Comparison of ENCODE assay signal across 15 cellular contexts in genomic region chr1:35777109-35777508, GRCh38. TPM values are rescaled to one million over a fixed set of nuclear protein-coding genes. Genes with fewer than 3 reads are reported as not detected.
DNase-seq lines count a peak whose midpoint lies in the region; ATAC-seq, FAIRE-seq and TF ChIP-seq lines count a peak whose summit lies in the region.
"Had no signal": no experiment of that assay in that cellular context is flagged by ENCODE, and none has a peak within 500 bp of the region (broad histone marks: within the 10 kb centered on the region; RNA-seq: fewer than 3 reads in every experiment).

No MANE protein-coding gene starts in this region.

- no peak overlapping the region for H3K4me3 ChIP-seq in GM12878
- H3K4me3 ChIP-seq: BLaER1 treated with 17β-estradiol and CSF1 and Interleukin-3, amounts not matched to agents 10 nM and 100 nM; HAP-1; SJCRH30 had no signal

- H4K20me1 ChIP-seq in GM12878 (ENCODE audit: control insufficient read depth, insufficient read depth) = no peaks in the 10 kb centered on the region
- H4K20me1 ChIP-seq: BLaER1 treated with 17β-estradiol and CSF1 and Interleukin-3, amounts not matched to agents 10 nM and 100 nM had no signal

- FAIRE-seq in GM12878 (lab: Jason Lieb, UNC) = no peak

- no peak for TF ChIP-seq POLR2A in GM12878 (IDR thresholded peaks at IDR 0.05; ENCODE audit: low read depth, low read length)

- no peak overlapping the region for H3K4me2 ChIP-seq in GM12878 (ENCODE audit: control insufficient read depth, insufficient read depth)
- H3K4me2 ChIP-seq: BLaER1 treated with 17β-estradiol and CSF1 and Interleukin-3, amounts not matched to agents 10 nM and 100 nM had no signal

- H3K9me3 ChIP-seq in GM12878 (replicated peaks; ENCODE audit: control insufficient read depth, insufficient read depth, low read length) = no peaks in the 10 kb centered on the region
- H3K9me3 ChIP-seq: BLaER1 treated with 17β-estradiol and CSF1 and Interleukin-3, amounts not matched to agents 10 nM and 100 nM; HAP-1; SJCRH30 had no signal

- 95% methylated on average over 1 of the region's 1 CpG for WGBS in GM12878 (ENCODE audit: insufficient coverage, insufficient replicate concordance, low lambda C conversion rate, missing lambda C conversion rate)

- no peak for TF ChIP-seq CTCF in GM12878 (IDR thresholded peaks at IDR 0.05 in 2 of 3, conservative IDR thresholded peaks at IDR 0.05 in 1 of 3; ENCODE audit: control insufficient read depth in 2 of 3, extremely low read depth in 1 of 3, insufficient read depth in 1 of 3, low read depth in 3 of 3, low read length in 3 of 3)

- peaks cover 10% of the 10 kb centered on the region for H3K4me1 Mint-ChIP-seq in activated CD4-positive, alpha-beta T cell treated with anti-CD3 and anti-CD28 coated beads, Interleukin-2, amount 10 ng/mL, durations not matched to agents 24 days and 14 days

- BruUV-seq in GM12878 (replicated peaks; lab: Mats Ljungman, UMichigan) = no TSS peak

- no peak overlapping the region for H3K9ac ChIP-seq in GM12878 (ENCODE audit: control insufficient read depth, insufficient read depth, low read length)
- H3K9ac ChIP-seq: BLaER1 treated with 17β-estradiol and CSF1 and Interleukin-3, amounts not matched to agents 10 nM and 100 nM had no signal

- peak overlapping the region; percentile 8 for H3K27ac Mint-ChIP-seq in activated CD4-positive, alpha-beta T cell treated with anti-CD3 and anti-CD28 coated beads, Interleukin-2, amount 10 ng/mL, durations not matched to agents 24 days and 14 days

- RAD21 ChIA-PET in GM12878 (lab: Charles Lee; ENCODE audit: unreplicated experiment) = interaction anchor here (1.2 to 1.8 kb wide), 3 partner anchors 61 to 327 kb away, joined by 3 to 7 read pairs (median 5); no protein-coding TSS in a partner anchor

- H2AFZ ChIP-seq in GM12878 (ENCODE audit: control insufficient read depth, low read depth, low read length) = peak overlapping the region; percentile 6; the same call in 1 of the 2 replicates

- in situ Hi-C loops in GM12878 (cut with MboI) = loop anchor here (5.0 kb wide), 1 partner anchor 210 kb away; no protein-coding TSS in a partner anchor

- no peaks in the 10 kb centered on the region for H3K36me3 ChIP-seq in GM12878 (ENCODE audit: control insufficient read depth in 2 of 2, insufficient read depth in 2 of 2, low read length in 1 of 2)
- H3K36me3 ChIP-seq: BLaER1 treated with 17β-estradiol and CSF1 and Interleukin-3, amounts not matched to agents 10 nM and 100 nM; HAP-1; SJCRH30 had no signal

- peak; percentile 52 for ATAC-seq in GM12878
- ATAC-seq in left colon = peak; percentile 25
- ATAC-seq in GM19467 (IDR thresholded peaks at IDR 0.05; ENCODE audit: unreplicated experiment) = no peak
- ATAC-seq in GM18867 (IDR thresholded peaks at IDR 0.05; ENCODE audit: unreplicated experiment) = no peak

- CTCF ChIA-PET in GM12878 (lab: Yijun Ruan, JAX) = interaction anchor here (0.6 to 7.0 kb wide), 7 partner anchors 14 to 326 kb away, joined by 3 to 58 read pairs (median 16); partner anchors contain the start of gene C1orf216

- intact Hi-C loops in activated CD4-positive, alpha-beta T cell treated with anti-CD3 and anti-CD28 coated beads, Interleukin-2, amount 10 ng/mL, durations not matched to agents 24 days and 14 days (cut with micrococcal nuclease) = loop anchor here (10.0 kb wide), 1 partner anchor 322 kb away; no protein-coding TSS in a partner anchor
- intact Hi-C loops in GM12878 (cut with micrococcal nuclease; ENCODE audit: unreplicated experiment) (no loop called here), left colon (cut with DNase I, micrococcal nuclease) (no loop called here)

- H3K4me1 ChIP-seq in GM12878 (ENCODE audit: control insufficient read depth, insufficient read depth, low read length) = peaks cover 9% of the 10 kb centered on the region
- H3K4me1 ChIP-seq: HAP-1, SJCRH30 had no signal

- TF ChIP-seq EP300 in GM12878 (IDR thresholded peaks at IDR 0.05; ENCODE audit: borderline replicate concordance in 1 of 2, control insufficient read depth in 1 of 2, low read depth in 2 of 2, low read length in 2 of 2) = no peak

- no peak overlapping the region for H3K4me3 Mint-ChIP-seq in activated CD4-positive, alpha-beta T cell treated with anti-CD3 and anti-CD28 coated beads, Interleukin-2, amount 10 ng/mL, durations not matched to agents 24 days and 14 days

- POLR2A ChIA-PET in GM12878 (lab: Charles Lee) = interaction anchor here (1.7 kb wide), 1 partner anchor 9 kb away, joined by 8 read pairs; the partner anchor contains the start of gene CLSPN

- DNase-seq in activated CD4-positive, alpha-beta T cell treated with anti-CD3 and anti-CD28 coated beads, Interleukin-2, amount 10 ng/mL, durations not matched to agents 24 days and 14 days = no peak
- DNase-seq in activated CD4-positive, alpha-beta T cell treated with anti-CD3 and anti-CD28 coated beads for 1 hour = no peak
- DNase-seq in GM12878 (ENCODE audit: low read depth, low spot score) = no peak
- no peak for DNase-seq in left colon
- no peak for DNase-seq in glomerular visceral epithelial cell (ENCODE audit: extremely low spot score)
- DNase-seq in activated CD4-positive, alpha-beta T cell treated with anti-CD3 and anti-CD28 coated beads for 48 hours = no peak
- DNase-seq: DMS53; NCI-H187 treated with DMSO at 0.1 percent for 48 hours; NCI-H446 treated with DMSO at 0.1 percent for 48 hours; NK-92 treated with Interleukin-12 subunit alpha and Interleukin-12 subunit beta, amount 100 ng/mL, for 24 hours; SJCRH30 had no signal

- H3K36me3 Mint-ChIP-seq in activated CD4-positive, alpha-beta T cell treated with anti-CD3 and anti-CD28 coated beads, Interleukin-2, amount 10 ng/mL, durations not matched to agents 24 days and 14 days (ENCODE audit: low read depth) = no peaks in the 10 kb centered on the region

- no peaks in the 10 kb centered on the region for H3K27me3 ChIP-seq in GM12878 (replicated peaks in 1 of 2; ENCODE audit: control insufficient read depth in 2 of 2, insufficient read depth in 2 of 2, low read length in 1 of 2)
- H3K27me3 ChIP-seq: BLaER1 treated with 17β-estradiol and CSF1 and Interleukin-3, amounts not matched to agents 10 nM and 100 nM; SJCRH30 had no signal

- TF ChIP-seq RAD21 in GM12878 (IDR thresholded peaks at IDR 0.05; ENCODE audit: insufficient read depth, low read depth, low read length) = no peak

- no peaks in the 10 kb centered on the region for H3K27me3 Mint-ChIP-seq in activated CD4-positive, alpha-beta T cell treated with anti-CD3 and anti-CD28 coated beads, Interleukin-2, amount 10 ng/mL, durations not matched to agents 24 days and 14 days

- no peak overlapping the region for H3K27ac ChIP-seq in GM12878 (ENCODE audit: control insufficient read depth, insufficient read depth)
- H3K27ac ChIP-seq: BLaER1 treated with 17β-estradiol and CSF1 and Interleukin-3, amounts not matched to agents 10 nM and 100 nM; SJCRH30 had no signal

- H3K9me3 Mint-ChIP-seq in activated CD4-positive, alpha-beta T cell treated with anti-CD3 and anti-CD28 coated beads, Interleukin-2, amount 10 ng/mL, durations not matched to agents 24 days and 14 days = no peaks in the 10 kb centered on the region

- SMC1A ChIA-PET in GM12878 (lab: Charles Lee; ENCODE audit: uncharacterized antibody, unreplicated experiment) = interaction anchor here (0.6 to 3.3 kb wide), 9 partner anchors 8 to 326 kb away, joined by 3 to 15 read pairs (median 5); no protein-coding TSS in a partner anchor

- no peaks in the 10 kb centered on the region for H3K79me2 ChIP-seq in GM12878 (ENCODE audit: control insufficient read depth, insufficient read depth, low read length)

RNA-seq across cellular contexts. Expression of gene CLSPN, which starts 7.3 kb away (rescaled TPM):
- 59.4 and 62.3 TPM in 2 replicates for total RNA-seq in activated CD4-positive, alpha-beta T cell treated with anti-CD3 and anti-CD28 coated beads, Interleukin-2, amount 10 ng/mL, durations not matched to agents 24 days and 14 days
- total RNA-seq in GM12878 (2013; cell fraction: nucleolus; rRNA removed) = 8.6 and 13.1 TPM in 2 replicates
- total RNA-seq in GM12878 (2014; rRNA removed) (26.0 and 31.3 TPM in 2 replicates), GM12878 (2014; rRNA removed; fragmentation: Illumina TruSeq; extraction: Trizol) (45.3 and 46.8 TPM in 2 replicates), GM12878 (2021) (30.7 and 34.6 TPM in 2 replicates), left colon (1 to 10 TPM; 1.9 to 4.3 TPM)
- polyA plus RNA-seq in GM12878 (2011; ENCODE audit: low read depth) = 8.6 TPM
- polyA plus RNA-seq in GM12878 (2011; rRNA removed) (16.0 and 22.4 TPM in 2 replicates), GM12878 (2014; fragmentation: Illumina TruSeq; extraction: Trizol) (39.8 and 42.9 TPM in 2 replicates), GM12878 (2014; fragmentation: Nextera tagmentation; extraction: Ambion mirVana) (10 to 100 TPM; 13.9 to 16.6 TPM), GM12878 (2014; rRNA removed) (18.9 and 24.0 TPM in 2 replicates), GM12878 (2016; fragmentation: Nextera tagmentation; extraction: Ambion mirVana) (10 to 100 TPM; 21.0 to 21.1 TPM)
- 12.7 and 14.6 TPM in 2 replicates for polyA plus RNA-seq in GM12878 (2011; cell fraction: cytosol; rRNA removed)
- 6.6 and 12.6 TPM in 2 replicates for polyA plus RNA-seq in GM12878 (2011; cell fraction: nucleus; rRNA removed)
- 7.7 and 8.9 TPM in 2 replicates for polyA plus RNA-seq in GM12878 (2012)
- 28.0 and 30.3 TPM in 2 replicates for polyA minus RNA-seq in GM12878 (2011; rRNA and poly(A)+ RNA removed)
- 6.7 and 15.8 TPM in 2 replicates for polyA minus RNA-seq in GM12878 (2011; cell fraction: cytosol; rRNA and poly(A)+ RNA removed)
- 5.2 and 11.0 TPM in 2 replicates for polyA minus RNA-seq in GM12878 (2011; cell fraction: nucleus; rRNA and poly(A)+ RNA removed)

RNA-seq across cellular contexts. Expression of gene AGO4, which starts 30.7 kb away (rescaled TPM):
- total RNA-seq in activated CD4-positive, alpha-beta T cell treated with anti-CD3 and anti-CD28 coated beads, Interleukin-2, amount 10 ng/mL, durations not matched to agents 24 days and 14 days = 7.2 and 10.0 TPM in 2 replicates
- total RNA-seq in GM12878 (2013; cell fraction: nucleolus; rRNA removed) = 16.3 and 17.4 TPM in 2 replicates
- total RNA-seq in GM12878 (2014; rRNA removed) = 5.6 and 8.4 TPM in 2 replicates
- total RNA-seq in GM12878 (2014; rRNA removed; fragmentation: Illumina TruSeq; extraction: Trizol) = 6.0 and 6.9 TPM in 2 replicates
- 5.0 and 7.9 TPM in 2 replicates for total RNA-seq in GM12878 (2021)
- polyA plus RNA-seq in GM12878 (2011; ENCODE audit: low read depth) = 2.8 TPM
- polyA plus RNA-seq in GM12878 (2011; rRNA removed) = 2.3 and 2.4 TPM in 2 replicates
- 4.1 and 4.6 TPM in 2 replicates for polyA plus RNA-seq in GM12878 (2011; cell fraction: cytosol; rRNA removed)
- 2.7 and 3.4 TPM in 2 replicates for polyA plus RNA-seq in GM12878 (2011; cell fraction: nucleus; rRNA removed)
- 4.3 and 5.2 TPM in 2 replicates for polyA plus RNA-seq in GM12878 (2012)
- polyA plus RNA-seq in GM12878 (2014; fragmentation: Illumina TruSeq; extraction: Trizol) = 5.9 and 7.7 TPM in 2 replicates
- polyA plus RNA-seq in GM12878 (2014; fragmentation: Nextera tagmentation; extraction: Ambion mirVana) = 1 to 10 TPM; 1.2 to 1.4 TPM
- polyA plus RNA-seq in GM12878 (2014; rRNA removed) = 4.0 and 4.1 TPM in 2 replicates
- polyA plus RNA-seq in GM12878 (2016; fragmentation: Nextera tagmentation; extraction: Ambion mirVana) = 1 to 10 TPM; 1.5 to 1.6 TPM
- 7.0 and 13.6 TPM in 2 replicates for polyA minus RNA-seq in GM12878 (2011; rRNA and poly(A)+ RNA removed)
- polyA minus RNA-seq in GM12878 (2011; cell fraction: cytosol; rRNA and poly(A)+ RNA removed) = 2.4 and 3.5 TPM in 2 replicates
- 3.6 and 3.9 TPM in 2 replicates for polyA minus RNA-seq in GM12878 (2011; cell fraction: nucleus; rRNA and poly(A)+ RNA removed)
- 10 to 100 TPM; 10.2 to 16.2 TPM for total RNA-seq in left colon

RNA-seq across cellular contexts. Expression of gene C1orf216, which starts 58.4 kb away (rescaled TPM):
- total RNA-seq in activated CD4-positive, alpha-beta T cell treated with anti-CD3 and anti-CD28 coated beads, Interleukin-2, amount 10 ng/mL, durations not matched to agents 24 days and 14 days = 25.0 and 26.0 TPM in 2 replicates
- 11.9 and 14.4 TPM in 2 replicates for total RNA-seq in GM12878 (2013; cell fraction: nucleolus; rRNA removed)
- total RNA-seq in GM12878 (2014; rRNA removed) = 11.5 and 11.7 TPM in 2 replicates
- 9.3 TPM in 2 replicates for total RNA-seq in GM12878 (2014; rRNA removed; fragmentation: Illumina TruSeq; extraction: Trizol)
- 14.7 and 15.7 TPM in 2 replicates for total RNA-seq in GM12878 (2021)
- polyA plus RNA-seq in GM12878 (2011; ENCODE audit: low read depth) = 10.0 TPM
- 14.4 and 17.2 TPM in 2 replicates for polyA plus RNA-seq in GM12878 (2011; rRNA removed)
- polyA plus RNA-seq in GM12878 (2011; cell fraction: cytosol; rRNA removed) = 13.9 and 15.3 TPM in 2 replicates
- 24.2 and 28.1 TPM in 2 replicates for polyA plus RNA-seq in GM12878 (2011; cell fraction: nucleus; rRNA removed)
- 8.8 and 8.9 TPM in 2 replicates for polyA plus RNA-seq in GM12878 (2012)
- polyA plus RNA-seq in GM12878 (2014; fragmentation: Illumina TruSeq; extraction: Trizol) = 7.8 and 9.2 TPM in 2 replicates
- polyA plus RNA-seq in GM12878 (2014; fragmentation: Nextera tagmentation; extraction: Ambion mirVana) = 1 to 10 TPM; 2.9 to 7.0 TPM
- 16.9 and 17.4 TPM in 2 replicates for polyA plus RNA-seq in GM12878 (2014; rRNA removed)
- 10 to 100 TPM; 11.2 to 13.4 TPM for polyA plus RNA-seq in GM12878 (2016; fragmentation: Nextera tagmentation; extraction: Ambion mirVana)
- polyA minus RNA-seq in GM12878 (2011; rRNA and poly(A)+ RNA removed) = 18.0 and 32.5 TPM in 2 replicates
- 6.2 and 6.7 TPM in 2 replicates for polyA minus RNA-seq in GM12878 (2011; cell fraction: cytosol; rRNA and poly(A)+ RNA removed)
- 4.8 and 8.3 TPM in 2 replicates for polyA minus RNA-seq in GM12878 (2011; cell fraction: nucleus; rRNA and poly(A)+ RNA removed)
- 1 to 10 TPM; 1.9 to 3.1 TPM for total RNA-seq in left colon

Comparison
In these comparisons a context has a peak if more than half of its experiments do, and no peak if none do; other contexts are left out.
1. ATAC-seq: peak in GM12878 (single experiment) and left colon (single experiment); none in GM19467 (single experiment) and GM18867 (single experiment).